1 cellular context compared by ENCODE assay signal in the genomic region with DNA sequence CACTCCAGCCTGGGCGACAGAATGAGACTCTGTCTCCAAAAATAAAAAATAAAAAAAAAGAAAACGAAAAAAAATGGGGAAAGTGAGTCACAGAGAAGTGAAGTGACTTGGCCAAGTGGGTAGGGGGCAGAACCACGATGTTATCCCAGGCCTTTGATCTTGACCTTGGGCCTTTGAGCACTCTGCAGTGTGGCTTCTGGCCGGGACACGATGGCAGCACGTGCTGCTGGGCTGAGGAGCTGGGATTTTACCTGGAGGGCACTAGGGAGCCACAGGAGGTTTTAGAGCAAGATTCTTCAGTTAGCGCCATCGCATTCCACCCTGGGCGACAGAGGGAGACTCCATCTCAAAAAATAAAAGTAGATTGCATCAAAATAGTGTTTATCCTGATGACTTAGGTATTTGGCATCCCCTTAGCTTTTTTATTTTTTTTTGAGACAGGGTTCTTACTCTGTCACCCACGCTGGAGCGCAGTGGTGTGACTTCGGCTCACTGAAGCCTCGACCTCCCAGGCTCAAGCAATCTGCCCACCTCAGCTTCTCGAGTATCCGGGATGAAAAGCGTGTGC.
TF ChIP-seq lines count a peak whose summit lies in the region.

No MANE protein-coding gene starts in this region.

TF ChIP-seq in GM12878, 131 proteins besides CTCF, POLR2A, EP300 and RAD21:
- TF ChIP-seq ZNF622 (IDR thresholded peaks at IDR 0.05): no peak
- TF ChIP-seq, protein P1, sequence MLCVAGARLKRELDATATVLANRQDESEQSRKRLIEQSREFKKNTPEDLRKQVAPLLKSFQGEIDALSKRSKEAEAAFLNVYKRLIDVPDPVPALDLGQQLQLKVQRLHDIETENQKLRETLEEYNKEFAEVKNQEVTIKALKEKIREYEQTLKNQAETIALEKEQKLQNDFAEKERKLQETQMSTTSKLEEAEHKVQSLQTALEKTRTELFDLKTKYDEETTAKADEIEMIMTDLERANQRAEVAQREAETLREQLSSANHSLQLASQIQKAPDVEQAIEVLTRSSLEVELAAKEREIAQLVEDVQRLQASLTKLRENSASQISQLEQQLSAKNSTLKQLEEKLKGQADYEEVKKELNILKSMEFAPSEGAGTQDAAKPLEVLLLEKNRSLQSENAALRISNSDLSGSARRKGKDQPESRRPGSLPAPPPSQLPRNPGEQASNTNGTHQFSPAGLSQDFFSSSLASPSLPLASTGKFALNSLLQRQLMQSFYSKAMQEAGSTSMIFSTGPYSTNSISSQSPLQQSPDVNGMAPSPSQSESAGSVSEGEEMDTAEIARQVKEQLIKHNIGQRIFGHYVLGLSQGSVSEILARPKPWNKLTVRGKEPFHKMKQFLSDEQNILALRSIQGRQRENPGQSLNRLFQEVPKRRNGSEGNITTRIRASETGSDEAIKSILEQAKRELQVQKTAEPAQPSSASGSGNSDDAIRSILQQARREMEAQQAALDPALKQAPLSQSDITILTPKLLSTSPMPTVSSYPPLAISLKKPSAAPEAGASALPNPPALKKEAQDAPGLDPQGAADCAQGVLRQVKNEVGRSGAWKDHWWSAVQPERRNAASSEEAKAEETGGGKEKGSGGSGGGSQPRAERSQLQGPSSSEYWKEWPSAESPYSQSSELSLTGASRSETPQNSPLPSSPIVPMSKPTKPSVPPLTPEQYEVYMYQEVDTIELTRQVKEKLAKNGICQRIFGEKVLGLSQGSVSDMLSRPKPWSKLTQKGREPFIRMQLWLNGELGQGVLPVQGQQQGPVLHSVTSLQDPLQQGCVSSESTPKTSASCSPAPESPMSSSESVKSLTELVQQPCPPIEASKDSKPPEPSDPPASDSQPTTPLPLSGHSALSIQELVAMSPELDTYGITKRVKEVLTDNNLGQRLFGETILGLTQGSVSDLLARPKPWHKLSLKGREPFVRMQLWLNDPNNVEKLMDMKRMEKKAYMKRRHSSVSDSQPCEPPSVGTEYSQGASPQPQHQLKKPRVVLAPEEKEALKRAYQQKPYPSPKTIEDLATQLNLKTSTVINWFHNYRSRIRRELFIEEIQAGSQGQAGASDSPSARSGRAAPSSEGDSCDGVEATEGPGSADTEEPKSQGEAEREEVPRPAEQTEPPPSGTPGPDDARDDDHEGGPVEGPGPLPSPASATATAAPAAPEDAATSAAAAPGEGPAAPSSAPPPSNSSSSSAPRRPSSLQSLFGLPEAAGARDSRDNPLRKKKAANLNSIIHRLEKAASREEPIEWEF (IDR thresholded peaks at IDR 0.05; ENCODE audit: insufficient replicate concordance, low read depth, low read length): no peak
- TF ChIP-seq RFX5 (IDR thresholded peaks at IDR 0.05; ENCODE audit: low read depth, low read length): no peak
- TF ChIP-seq HDGF (IDR thresholded peaks at IDR 0.05): 0 out of 2 replicates have a peak, but pooled peaks have one; percentile 16
